ENCODE assay signal across 35 cellular contexts in genomic region chr12:2058837-2059236, GRCh38. TPM values are rescaled to one million over a fixed set of nuclear protein-coding genes. Genes with fewer than 3 reads are reported as not detected.
DNase-seq lines count a peak whose midpoint lies in the region; ATAC-seq, FAIRE-seq and TF ChIP-seq lines count a peak whose summit lies in the region.
"Had no signal": no experiment of that assay in that cellular context is flagged by ENCODE, and none has a peak within 500 bp of the region (broad histone marks: within the 10 kb centered on the region; RNA-seq: fewer than 3 reads in every experiment).

No MANE protein-coding gene starts in this region.

- no peak overlapping the region for H3K27ac Mint-ChIP-seq in mesothelial cell of epicardium
- H3K27ac Mint-ChIP-seq: activated CD8-positive, alpha-beta memory T cell treated with anti-CD3 and anti-CD28 coated beads, Interleukin-2, amount 10 ng/mL, durations not matched to agents 7 days and 5 days; CD4-positive, CD25-positive, alpha-beta regulatory T cell; T-helper 17 cell had no signal

- peaks cover 3% of the 10 kb centered on the region for H3K9me3 Mint-ChIP-seq in mesothelial cell of epicardium
- H3K9me3 Mint-ChIP-seq: activated T-cell treated with anti-CD3 and anti-CD28 coated beads, Interleukin-2, amount 50 U/mL, for 4 hours; neural crest cell had no signal

- no peak overlapping the region for H3K4me2 ChIP-seq in neural cell (ENCODE audit: low read length)
- H3K4me2 ChIP-seq: hepatocyte, PC-9 had no signal

- TF ChIP-seq EP300 in neural cell (conservative IDR thresholded peaks at IDR 0.05; ENCODE audit: poor library complexity, severe bottlenecking) = no peak

- H3K9ac ChIP-seq in endocrine pancreas (ENCODE audit: control insufficient read depth, insufficient read depth, low read length) = peak overlapping the region; percentile 5
- no peak overlapping the region for H3K9ac ChIP-seq in neural cell (ENCODE audit: low read length)

- no peak for ATAC-seq in heart right ventricle
- ATAC-seq in GM21381 (IDR thresholded peaks at IDR 0.05; ENCODE audit: unreplicated experiment) = no peak
- ATAC-seq: activated CD4-positive, CD25-positive, alpha-beta regulatory T cell treated with anti-CD3 and anti-CD28 coated beads, Interleukin-2, amount 50 U/mL, for 24 hours; activated CD8-positive, alpha-beta memory T cell treated with anti-CD3 and anti-CD28 coated beads, Interleukin-2, amount 10 ng/mL, durations not matched to agents 7 days and 5 days; activated T-cell treated with anti-CD3 and anti-CD28 coated beads, Interleukin-2, amount 50 U/mL, for 4 hours; right lobe of liver; T-helper 17 cell; upper lobe of right lung had no signal

- peaks cover 44% of the 10 kb centered on the region for H3K4me1 Mint-ChIP-seq in mesothelial cell of epicardium

- peak; percentile 46 for FAIRE-seq in urothelium cell line (lab: Jason Lieb, UNC)
- FAIRE-seq: astrocyte, frontal cortex had no signal

- no peak for TF ChIP-seq RAD21 in neural cell (conservative IDR thresholded peaks at IDR 0.05)

- intact Hi-C loops in heart right ventricle (cut with DNase I) = loop anchor here (5.0 to 10.0 kb wide), 9 partner anchors 106 to 526 kb away; no protein-coding TSS in a partner anchor
- intact Hi-C loops in cardiac septum (cut with DNase I) = loop anchor here (5.0 kb wide), 2 partner anchors 213 to 523 kb away; no protein-coding TSS in a partner anchor

- 74 to 77% methylated on average over 6 of the region's 6 CpGs for WGBS in heart right ventricle, 2 donors

- H3K4me1 ChIP-seq in heart right ventricle (peaks cover 5 to 93% (median 51%) of the 10 kb centered on the region in 9 donors), endocrine pancreas (ENCODE audit: control insufficient read depth, insufficient read depth, low read length) (peaks cover 10% of the 10 kb centered on the region)
- H3K4me1 ChIP-seq: right lobe of liver had no signal

- TF ChIP-seq CTCF in heart right ventricle (IDR thresholded peaks at IDR 0.05) (no peak), neural cell (IDR thresholded peaks at IDR 0.05; ENCODE audit: poor library complexity, severe bottlenecking) (no peak), mesothelial cell of epicardium (IDR thresholded peaks at IDR 0.05; ENCODE audit: unreplicated experiment) (no peak)

- peaks cover 4% of the 10 kb centered on the region for H3K27me3 Mint-ChIP-seq in mesothelial cell of epicardium (ENCODE audit: low read depth)

- in situ Hi-C loops in ACHN (cut with HindIII; ENCODE audit: low pct_ligation_motif_present, low pct_unique_long_range_greater_than_20kb, low sequenced_read_pairs) = no loop called here

- no peak for DNase-seq in heart right ventricle
- no peak for DNase-seq in cardiac septum (ENCODE audit: low spot score)
- no peak for DNase-seq in urothelium cell line (ENCODE audit: low spot score)
- DNase-seq in ACHN = no peak
- DNase-seq in mesothelial cell of epicardium (ENCODE audit: low spot score in 2 of 2, unreplicated experiment in 2 of 2) = no peak
- DNase-seq: 8988T; activated CD4-positive, alpha-beta T cell treated with anti-CD3 and anti-CD28 coated beads, Interleukin-2, amount 50 U/mL, for 4 hours; activated CD8-positive, alpha-beta memory T cell treated with anti-CD3 and anti-CD28 coated beads, Interleukin-2, amount 10 ng/mL, durations not matched to agents 7 days and 5 days; activated T-cell treated with anti-CD3 and anti-CD28 coated beads, Interleukin-2, amount 50 U/mL, for 4 hours; caudate nucleus; CD4-positive, CD25-positive, alpha-beta regulatory T cell; DND-41; GF-D8; GOT3; KG1; NCI-H1105; NCI-H187; NCI-H2171 treated with DMSO at 0.1 percent for 48 hours; NCI-H526; NK-92 treated with Interleukin-12 subunit alpha and Interleukin-12 subunit beta, amount 100 ng/mL, for 24 hours; PC-9; right lobe of liver; stimulated activated CD4-positive, alpha-beta T cell treated with anti-CD3 and anti-CD28 coated beads, Interleukin-4, amount 100 ng/mL, for 1 hour; T-helper 17 cell; upper lobe of right lung had no signal

- H3K9me3 ChIP-seq in heart right ventricle (no peaks in the 10 kb centered on the region), endocrine pancreas (ENCODE audit: control insufficient read depth, low read length) (no peaks in the 10 kb centered on the region), neural cell (ENCODE audit: low read length) (peaks cover 4% of the 10 kb centered on the region)
- H3K9me3 ChIP-seq: right lobe of liver, upper lobe of right lung had no signal

- H3K4me3 Mint-ChIP-seq in mesothelial cell of epicardium = no peak overlapping the region
- H3K4me3 Mint-ChIP-seq: activated CD8-positive, alpha-beta memory T cell treated with anti-CD3 and anti-CD28 coated beads, Interleukin-2, amount 10 ng/mL, durations not matched to agents 7 days and 5 days; activated T-cell treated with anti-CD3 and anti-CD28 coated beads, Interleukin-2, amount 50 U/mL, for 4 hours; neural crest cell; T-helper 17 cell had no signal

- H3K79me2 ChIP-seq in neural cell (replicated peaks; ENCODE audit: insufficient read depth, low read length) = peaks cover 43% of the 10 kb centered on the region

- no peaks in the 10 kb centered on the region for H3K9me2 ChIP-seq in neural cell (ENCODE audit: insufficient read depth, low read length)

- H3K27ac ChIP-seq in heart right ventricle (peak overlapping the region in 8 of 10 donors; percentile 13 to 68 (median 43)), neural cell (ENCODE audit: low read length) (no peak overlapping the region)
- H3K27ac ChIP-seq: hepatocyte, HL-60, PC-9, right lobe of liver, upper lobe of right lung had no signal

- no peak overlapping the region for H2AFZ ChIP-seq in neural cell (ENCODE audit: low read depth, low read length)
- H2AFZ ChIP-seq: hepatocyte, PC-9 had no signal

- H3K36me3 Mint-ChIP-seq in mesothelial cell of epicardium = no peaks in the 10 kb centered on the region
- H3K36me3 Mint-ChIP-seq: activated CD8-positive, alpha-beta memory T cell treated with anti-CD3 and anti-CD28 coated beads, Interleukin-2, amount 10 ng/mL, durations not matched to agents 7 days and 5 days; CD4-positive, CD25-positive, alpha-beta regulatory T cell had no signal

- peaks cover 0 to 13% (median 0%) of the 10 kb centered on the region in 9 donors for H3K36me3 ChIP-seq in heart right ventricle
- no peaks in the 10 kb centered on the region for H3K36me3 ChIP-seq in endocrine pancreas (ENCODE audit: control insufficient read depth, insufficient read depth, low read length)
- no peaks in the 10 kb centered on the region for H3K36me3 ChIP-seq in neural cell (ENCODE audit: insufficient read depth, low read length)
- H3K36me3 ChIP-seq: right lobe of liver, upper lobe of right lung had no signal

- H3K27me3 ChIP-seq in heart right ventricle (peaks cover 0 to 27% (median 0%) of the 10 kb centered on the region in 7 donors), endocrine pancreas (ENCODE audit: control insufficient read depth, insufficient read depth, low read length) (no peaks in the 10 kb centered on the region), neural cell (ENCODE audit: insufficient read depth, low read depth, low read length) (no peaks in the 10 kb centered on the region)
- H3K27me3 ChIP-seq: right lobe of liver had no signal

- no peaks in the 10 kb centered on the region for H3F3A ChIP-seq in neural cell (ENCODE audit: insufficient read depth, low read length, poor library complexity, severe bottlenecking)

- H3K4me3 ChIP-seq in heart right ventricle (no peak overlapping the region), endocrine pancreas (ENCODE audit: control insufficient read depth, insufficient read depth, low read length) (no peak overlapping the region), neural cell (ENCODE audit: low read length) (peak overlapping the region; percentile 75)
- H3K4me3 ChIP-seq: hepatocyte, PC-9, right lobe of liver, upper lobe of right lung had no signal

- peaks cover 6% of the 10 kb centered on the region for H4K20me1 ChIP-seq in neural cell (ENCODE audit: insufficient read depth)

TF ChIP-seq in neural cell, 6 proteins besides CTCF, POLR2A, EP300 and RAD21 (continues in another document):
- TF ChIP-seq MXI1 (conservative IDR thresholded peaks at IDR 0.05; ENCODE audit: poor library complexity, severe bottlenecking) = no peak
- TF ChIP-seq, protein P1, sequence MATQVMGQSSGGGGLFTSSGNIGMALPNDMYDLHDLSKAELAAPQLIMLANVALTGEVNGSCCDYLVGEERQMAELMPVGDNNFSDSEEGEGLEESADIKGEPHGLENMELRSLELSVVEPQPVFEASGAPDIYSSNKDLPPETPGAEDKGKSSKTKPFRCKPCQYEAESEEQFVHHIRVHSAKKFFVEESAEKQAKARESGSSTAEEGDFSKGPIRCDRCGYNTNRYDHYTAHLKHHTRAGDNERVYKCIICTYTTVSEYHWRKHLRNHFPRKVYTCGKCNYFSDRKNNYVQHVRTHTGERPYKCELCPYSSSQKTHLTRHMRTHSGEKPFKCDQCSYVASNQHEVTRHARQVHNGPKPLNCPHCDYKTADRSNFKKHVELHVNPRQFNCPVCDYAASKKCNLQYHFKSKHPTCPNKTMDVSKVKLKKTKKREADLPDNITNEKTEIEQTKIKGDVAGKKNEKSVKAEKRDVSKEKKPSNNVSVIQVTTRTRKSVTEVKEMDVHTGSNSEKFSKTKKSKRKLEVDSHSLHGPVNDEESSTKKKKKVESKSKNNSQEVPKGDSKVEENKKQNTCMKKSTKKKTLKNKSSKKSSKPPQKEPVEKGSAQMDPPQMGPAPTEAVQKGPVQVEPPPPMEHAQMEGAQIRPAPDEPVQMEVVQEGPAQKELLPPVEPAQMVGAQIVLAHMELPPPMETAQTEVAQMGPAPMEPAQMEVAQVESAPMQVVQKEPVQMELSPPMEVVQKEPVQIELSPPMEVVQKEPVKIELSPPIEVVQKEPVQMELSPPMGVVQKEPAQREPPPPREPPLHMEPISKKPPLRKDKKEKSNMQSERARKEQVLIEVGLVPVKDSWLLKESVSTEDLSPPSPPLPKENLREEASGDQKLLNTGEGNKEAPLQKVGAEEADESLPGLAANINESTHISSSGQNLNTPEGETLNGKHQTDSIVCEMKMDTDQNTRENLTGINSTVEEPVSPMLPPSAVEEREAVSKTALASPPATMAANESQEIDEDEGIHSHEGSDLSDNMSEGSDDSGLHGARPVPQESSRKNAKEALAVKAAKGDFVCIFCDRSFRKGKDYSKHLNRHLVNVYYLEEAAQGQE (IDR thresholded peaks at IDR 0.05; ENCODE audit: borderline replicate concordance) = no peak
- no peak for TF ChIP-seq SMC3 (conservative IDR thresholded peaks at IDR 0.05; ENCODE audit: poor library complexity)
- no peak for TF ChIP-seq TAF1 (IDR thresholded peaks at IDR 0.05; ENCODE audit: low read depth)
- TF ChIP-seq EZH2 (IDR thresholded peaks at IDR 0.05; ENCODE audit: borderline replicate concordance, insufficient read depth, low read length, poor library complexity, severe bottlenecking) = no peak

RNA-seq across cellular contexts. Expression of gene CACNA1C, which starts 6.0 kb away (rescaled TPM):
- total RNA-seq in heart right ventricle (100 to 1,000 TPM; 146 to 222 (median 187) TPM), cardiac septum (182 TPM), mesothelial cell of epicardium (29.8 to 33.6 TPM (median 31.2 TPM) in 3 replicates)
- polyA plus RNA-seq in heart right ventricle (10 to 100 TPM; 19.1 to 68.9 TPM), neural cell (9.7 and 10.0 TPM in 2 replicates)
- 39.4 and 44.7 TPM in 2 replicates for polyA minus RNA-seq in neural cell
- total RNA-seq: MCF 10A, PC-9 had no signal

RNA-seq across cellular contexts. Expression of gene DCP1B, which starts 54.6 kb away (rescaled TPM):
- 1 to 10 TPM; 1.1 to 4.1 (median 2.0) TPM for total RNA-seq in heart right ventricle
- 1 to 10 TPM; 1.4 to 4.9 TPM for polyA plus RNA-seq in heart right ventricle
- 2.1 TPM for total RNA-seq in cardiac septum
- 12.5 and 14.1 TPM in 2 replicates for polyA plus RNA-seq in neural cell
- polyA minus RNA-seq in neural cell = 16.8 and 17.9 TPM in 2 replicates
- 19.8 to 22.9 TPM (median 21.4 TPM) in 3 replicates for total RNA-seq in mesothelial cell of epicardium
